In the genomic region with DNA sequence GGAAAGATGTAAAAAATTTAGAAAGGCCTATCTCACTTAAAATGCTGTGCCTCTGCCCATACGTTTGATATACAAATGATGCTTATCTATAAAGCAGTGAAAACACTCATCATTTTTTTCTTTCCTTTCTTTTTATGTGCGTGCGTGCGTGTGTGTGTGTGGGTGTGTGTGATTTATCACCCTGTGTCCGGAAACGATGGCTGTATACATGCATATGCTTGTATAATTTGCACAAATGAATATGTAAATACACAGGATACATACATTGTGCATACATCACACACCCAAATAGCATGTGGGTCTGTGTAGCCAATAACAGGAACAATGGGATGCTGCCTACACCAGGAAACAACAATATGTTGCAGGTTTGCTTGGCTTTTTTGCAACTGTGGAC, we compare ENCODE assay signal across 17 cellular contexts.
DNase-seq lines count a peak whose midpoint lies in the region; ATAC-seq and TF ChIP-seq lines count a peak whose summit lies in the region.
"Had no signal": no experiment of that assay in that cellular context is flagged by ENCODE, and none has a peak within 500 bp of the region (broad histone marks: within the 10 kb centered on the region; RNA-seq: fewer than 3 reads in every experiment).

No MANE protein-coding gene starts in this region.

- intact Hi-C loops in heart left ventricle (cut with DNase I) (no loop called here), posterior cingulate gyrus (cut with DNase I) (no loop called here)

- peak; percentile 16 for DNase-seq in NCI-H345 treated with DMSO at 0.1 percent for 48 hours (lab: John Stamatoyannopoulos, UW; ENCODE audit: unreplicated experiment)
- no peak for DNase-seq in NCI-H345 (lab: John Stamatoyannopoulos, UW)
- peak; percentile 14 for DNase-seq in activated naive CD4-positive, alpha-beta T cell treated with Interleukin-2 at 50 U/mL for 16 hours
- no peak for DNase-seq in activated naive CD4-positive, alpha-beta T cell treated with anti-CD3 and anti-CD28 coated beads, Interleukin-2, amount 10 ng/mL, durations not matched to agents 7 days and 5 days
- no peak for DNase-seq in stimulated activated effector memory CD8-positive, alpha-beta T cell treated with anti-CD3 and anti-CD28 coated beads, Interleukin-12 subunit alpha, Interleukin-12 subunit beta, amount 100 ng/mL, for 72 hours (ENCODE audit: low spot score in 2 of 2)
- no peak for DNase-seq in heart left ventricle
- no peak for DNase-seq in posterior cingulate gyrus
- DNase-seq: 8988T, DMS79, GDM1, GM23248 had no signal

- no peaks in the 10 kb centered on the region for H3K9me3 Mint-ChIP-seq in activated naive CD4-positive, alpha-beta T cell treated with anti-CD3 and anti-CD28 coated beads, Interleukin-2, amount 10 ng/mL, durations not matched to agents 7 days and 5 days
- H3K9me3 Mint-ChIP-seq in brain, result no peaks in the 10 kb centered on the region
- no peaks in the 10 kb centered on the region for H3K9me3 Mint-ChIP-seq in stimulated activated effector memory CD8-positive, alpha-beta T cell treated with anti-CD3 and anti-CD28 coated beads, Interleukin-12 subunit alpha, Interleukin-12 subunit beta, amount 100 ng/mL, for 72 hours

- no peak overlapping the region for H3K27ac Mint-ChIP-seq in activated naive CD4-positive, alpha-beta T cell treated with anti-CD3 and anti-CD28 coated beads, Interleukin-2, amount 10 ng/mL, durations not matched to agents 7 days and 5 days
- H3K27ac Mint-ChIP-seq in brain, result peak overlapping the region in 3 of 5 experiments; percentile 10 to 57 (median 12)
- H3K27ac Mint-ChIP-seq in stimulated activated effector memory CD8-positive, alpha-beta T cell treated with anti-CD3 and anti-CD28 coated beads, Interleukin-12 subunit alpha, Interleukin-12 subunit beta, amount 100 ng/mL, for 72 hours, result no peak overlapping the region
- H3K27ac Mint-ChIP-seq: CD14-positive monocyte; CD4-positive, alpha-beta memory T cell had no signal

- no peaks in the 10 kb centered on the region for H3K9me3 ChIP-seq in heart left ventricle
- H3K9me3 ChIP-seq: BLaER1, HAP-1 had no signal

- no peak overlapping the region for H3K4me3 Mint-ChIP-seq in activated naive CD4-positive, alpha-beta T cell treated with anti-CD3 and anti-CD28 coated beads, Interleukin-2, amount 10 ng/mL, durations not matched to agents 7 days and 5 days
- H3K4me3 Mint-ChIP-seq in brain, result no peak overlapping the region
- no peak overlapping the region for H3K4me3 Mint-ChIP-seq in stimulated activated effector memory CD8-positive, alpha-beta T cell treated with anti-CD3 and anti-CD28 coated beads, Interleukin-12 subunit alpha, Interleukin-12 subunit beta, amount 100 ng/mL, for 72 hours
- H3K4me3 Mint-ChIP-seq: CD14-positive monocyte; CD4-positive, alpha-beta memory T cell had no signal

- 92 to 96% (median 94%) methylated on average over 6 of the region's 6 CpGs for WGBS in heart left ventricle, 4 donors

- no peaks in the 10 kb centered on the region for H3K4me1 Mint-ChIP-seq in activated naive CD4-positive, alpha-beta T cell treated with anti-CD3 and anti-CD28 coated beads, Interleukin-2, amount 10 ng/mL, durations not matched to agents 7 days and 5 days
- peaks cover 20% of the 10 kb centered on the region for H3K4me1 Mint-ChIP-seq in brain
- no peaks in the 10 kb centered on the region for H3K4me1 Mint-ChIP-seq in stimulated activated effector memory CD8-positive, alpha-beta T cell treated with anti-CD3 and anti-CD28 coated beads, Interleukin-12 subunit alpha, Interleukin-12 subunit beta, amount 100 ng/mL, for 72 hours
- H3K4me1 Mint-ChIP-seq: CD14-positive monocyte had no signal

- peaks cover 0 to 7% (median 0%) of the 10 kb centered on the region in 12 donors for H3K4me1 ChIP-seq in heart left ventricle
- H3K4me1 ChIP-seq: BLaER1 had no signal

- ATAC-seq in stimulated activated effector memory CD8-positive, alpha-beta T cell treated with anti-CD3 and anti-CD28 coated beads, Interleukin-12 subunit alpha, Interleukin-12 subunit beta, amount 100 ng/mL, for 72 hours, result peak; percentile 32
- no peak for ATAC-seq in heart left ventricle

- H3K36me3 ChIP-seq in heart left ventricle, result no peaks in the 10 kb centered on the region
- H3K36me3 ChIP-seq: BLaER1, HAP-1 had no signal

- H3K27me3 ChIP-seq in heart left ventricle, result no peaks in the 10 kb centered on the region
- H3K27me3 ChIP-seq: BLaER1 had no signal

- H3K4me3 ChIP-seq in heart left ventricle, result no peak overlapping the region
- H3K4me3 ChIP-seq: BLaER1, GM23248, HAP-1 had no signal

- no peak for TF ChIP-seq POLR2A in heart left ventricle (IDR thresholded peaks at IDR 0.05)

- no peaks in the 10 kb centered on the region for H3K36me3 Mint-ChIP-seq in activated naive CD4-positive, alpha-beta T cell treated with anti-CD3 and anti-CD28 coated beads, Interleukin-2, amount 10 ng/mL, durations not matched to agents 7 days and 5 days
- H3K36me3 Mint-ChIP-seq in brain, result no peaks in the 10 kb centered on the region
- no peaks in the 10 kb centered on the region for H3K36me3 Mint-ChIP-seq in stimulated activated effector memory CD8-positive, alpha-beta T cell treated with anti-CD3 and anti-CD28 coated beads, Interleukin-12 subunit alpha, Interleukin-12 subunit beta, amount 100 ng/mL, for 72 hours
- H3K36me3 Mint-ChIP-seq: CD14-positive monocyte; CD4-positive, alpha-beta memory T cell had no signal

- TF ChIP-seq CTCF in brain (conservative IDR thresholded peaks at IDR 0.05), result no peak
- no peak for TF ChIP-seq CTCF in heart left ventricle (IDR thresholded peaks at IDR 0.05)

- no peak overlapping the region for H3K27ac ChIP-seq in heart left ventricle
- H3K27ac ChIP-seq: BLaER1, GM23248, HL-60 had no signal

- H3K27me3 Mint-ChIP-seq in activated naive CD4-positive, alpha-beta T cell treated with anti-CD3 and anti-CD28 coated beads, Interleukin-2, amount 10 ng/mL, durations not matched to agents 7 days and 5 days, result peaks cover 6% of the 10 kb centered on the region
- H3K27me3 Mint-ChIP-seq in brain, result peaks cover 4% of the 10 kb centered on the region
- H3K27me3 Mint-ChIP-seq: CD4-positive, alpha-beta memory T cell had no signal

- CTCF ChIA-PET in activated naive CD4-positive, alpha-beta T cell treated with anti-CD3 and anti-CD28 coated beads, Interleukin-2, amount 10 ng/mL, durations not matched to agents 7 days and 5 days (lab: Charles Lee), result no interaction called here

Comparison
In these comparisons a context has a peak if more than half of its experiments do, and no peak if none do; other contexts are left out.
1. DNase-seq: peak in NCI-H345 treated with DMSO at 0.1 percent for 48 hours (single experiment) and activated naive CD4-positive, alpha-beta T cell treated with Interleukin-2 at 50 U/mL for 16 hours (single experiment); none in NCI-H345 (single experiment), activated naive CD4-positive, alpha-beta T cell treated with anti-CD3 and anti-CD28 coated beads, Interleukin-2, amount 10 ng/mL, durations not matched to agents 7 days and 5 days (single experiment), stimulated activated effector memory CD8-positive, alpha-beta T cell treated with anti-CD3 and anti-CD28 coated beads, Interleukin-12 subunit alpha, Interleukin-12 subunit beta, amount 100 ng/mL, for 72 hours (0 of 2), heart left ventricle (0 of 5) and posterior cingulate gyrus (0 of 10).
2. H3K27ac Mint-ChIP-seq: peak in brain (3 of 5); none in activated naive CD4-positive, alpha-beta T cell treated with anti-CD3 and anti-CD28 coated beads, Interleukin-2, amount 10 ng/mL, durations not matched to agents 7 days and 5 days (single experiment) and stimulated activated effector memory CD8-positive, alpha-beta T cell treated with anti-CD3 and anti-CD28 coated beads, Interleukin-12 subunit alpha, Interleukin-12 subunit beta, amount 100 ng/mL, for 72 hours (single experiment).